15 cellular contexts compared by ENCODE assay signal in the genomic region with DNA sequence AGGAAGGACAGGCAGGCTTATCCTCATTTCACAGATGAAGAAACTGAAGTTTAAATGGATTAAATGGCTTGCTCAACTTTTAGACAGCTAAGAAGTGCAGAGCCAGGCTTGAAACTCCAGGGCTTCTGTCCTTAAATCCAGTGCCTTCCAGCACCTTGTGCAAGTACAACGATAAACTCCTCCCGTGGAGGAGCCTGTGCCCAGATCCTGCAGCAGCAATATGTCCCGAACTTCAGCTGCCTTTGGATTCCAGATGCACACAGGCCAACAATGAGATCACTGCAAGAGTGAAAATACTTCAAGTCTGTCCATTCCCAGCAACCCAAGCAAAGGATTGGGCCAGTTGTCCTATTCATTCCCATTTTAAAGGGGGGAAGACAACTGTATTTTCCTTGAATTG.
A peak's percentile ranks its signal among the peaks of the same experiment; 100 is the strongest.
DNase-seq lines count a peak whose midpoint lies in the region; ATAC-seq and TF ChIP-seq lines count a peak whose summit lies in the region.
"Had no signal": no experiment of that assay in that cellular context is flagged by ENCODE, and none has a peak within 500 bp of the region (broad histone marks: within the 10 kb centered on the region; RNA-seq: fewer than 3 reads in every experiment).

No MANE protein-coding gene starts in this region.

- DNase-seq in Right ventricle myocardium inferior (ENCODE audit: missing footprints) (peak; percentile 64), cardiac septum (ENCODE audit: low spot score) (no peak), left ventricle myocardium superior (peak; percentile 45), aorta (no peak), dorsolateral prefrontal cortex (no peak), KBM-7 (no peak)
- no peak for DNase-seq in activated effector memory CD4-positive, alpha-beta T cell treated with anti-CD3 and anti-CD28 coated beads, Interleukin-2, amount 50 U/mL, for 16 hours
- DNase-seq: 8988T, AML-193, Calu3, DMS 273 treated with DMSO at 0.1 percent for 48 hours, H7 had no signal

- ATAC-seq in Right ventricle myocardium inferior, result peak; percentile 93
- peak; percentile 92 for ATAC-seq in gastroesophageal sphincter
- ATAC-seq in left ventricle myocardium superior, result peak; percentile 94
- peak; percentile 59 for ATAC-seq in aorta (ENCODE audit: low FRiP score)
- ATAC-seq: GM23338 had no signal

- TF ChIP-seq CTCF in gastroesophageal sphincter (IDR thresholded peaks at IDR 0.05) (no peak), dorsolateral prefrontal cortex (IDR thresholded peaks at IDR 0.05 in 54 of 56, conservative IDR thresholded peaks at IDR 0.05 in 2 of 56; ENCODE audit: low read depth in 1 of 56, partially characterized antibody in 56 of 56) (no peak)

- no peak for TF ChIP-seq POLR2A in gastroesophageal sphincter (IDR thresholded peaks at IDR 0.05)

- H3K27ac ChIP-seq in gastroesophageal sphincter, result peak overlapping the region in 1 of 4 donors; percentile 33
- H3K27ac ChIP-seq in aorta (ENCODE audit: low read depth in 1 of 2, low read length in 2 of 2), result no peak overlapping the region
- no peak overlapping the region for H3K27ac ChIP-seq in dorsolateral prefrontal cortex
- H3K27ac ChIP-seq: BLaER1 had no signal

- H3K4me3 ChIP-seq in gastroesophageal sphincter, result no peak overlapping the region
- no peak overlapping the region for H3K4me3 ChIP-seq in aorta (ENCODE audit: low read length in 2 of 2)
- H3K4me3 ChIP-seq in dorsolateral prefrontal cortex, result no peak overlapping the region
- H3K4me3 ChIP-seq: BLaER1, GM23338 had no signal

- H3K27me3 ChIP-seq in gastroesophageal sphincter (no peaks in the 10 kb centered on the region), aorta (ENCODE audit: control insufficient read depth in 1 of 2, insufficient read depth in 2 of 2, low read length in 1 of 2) (no peaks in the 10 kb centered on the region), dorsolateral prefrontal cortex (no peaks in the 10 kb centered on the region)
- H3K27me3 ChIP-seq: BLaER1 had no signal

- in situ Hi-C loops in KBM-7 (cut with MboI; ENCODE audit: low pct_unique_long_range_greater_than_20kb, low sequenced_read_pairs), result no loop called here

- H3K4me1 ChIP-seq in gastroesophageal sphincter (peaks cover 0 to 5% (median 0%) of the 10 kb centered on the region in 3 donors), aorta (ENCODE audit: control insufficient read depth in 1 of 2, insufficient read depth in 2 of 2, low read length in 2 of 2) (no peaks in the 10 kb centered on the region)

- TF ChIP-seq EP300 in gastroesophageal sphincter (IDR thresholded peaks at IDR 0.05), result no peak

- H3K36me3 ChIP-seq in gastroesophageal sphincter (peaks cover 0 to 28% of the 10 kb centered on the region in 2 donors), aorta (ENCODE audit: control insufficient read depth in 1 of 2, insufficient read depth in 2 of 2, low read length in 1 of 2) (peaks cover 0 to 6% of the 10 kb centered on the region in 2 donors)

- 47 to 60% methylated on average over 2 to 3 of the region's 3 CpGs for WGBS in gastroesophageal sphincter (ENCODE audit: low coverage in 1 of 2), 2 donors
- WGBS in aorta, 2 donors, result 50 to 58% methylated on average over 3 of the region's 3 CpGs

- intact Hi-C loops in Right ventricle myocardium inferior (cut with DNase I), result no loop called here
- intact Hi-C loops in cardiac septum (cut with DNase I), result no loop called here
- intact Hi-C loops in left ventricle myocardium superior (cut with micrococcal nuclease), result no loop called here
- intact Hi-C loops in aorta (cut with DNase I), result no loop called here
- intact Hi-C loops in dorsolateral prefrontal cortex (cut with DNase I), result no loop called here

- H3K9me3 ChIP-seq in gastroesophageal sphincter (no peaks in the 10 kb centered on the region), aorta (ENCODE audit: control insufficient read depth, low read length) (no peaks in the 10 kb centered on the region)

Comparison
In these comparisons a context has a peak if more than half of its experiments do, and no peak if none do; other contexts are left out.
1. DNase-seq: peak in Right ventricle myocardium inferior (single experiment) and left ventricle myocardium superior (single experiment); none in cardiac septum (single experiment), aorta (0 of 2), activated effector memory CD4-positive, alpha-beta T cell treated with anti-CD3 and anti-CD28 coated beads, Interleukin-2, amount 50 U/mL, for 16 hours (single experiment), dorsolateral prefrontal cortex (0 of 10) and KBM-7 (single experiment).
2. Peak in every context shown above with its lines, with median percentiles within 50 percentile points of each other: ATAC-seq.